ENCODE assay signal across 13 cellular contexts in the genomic region with DNA sequence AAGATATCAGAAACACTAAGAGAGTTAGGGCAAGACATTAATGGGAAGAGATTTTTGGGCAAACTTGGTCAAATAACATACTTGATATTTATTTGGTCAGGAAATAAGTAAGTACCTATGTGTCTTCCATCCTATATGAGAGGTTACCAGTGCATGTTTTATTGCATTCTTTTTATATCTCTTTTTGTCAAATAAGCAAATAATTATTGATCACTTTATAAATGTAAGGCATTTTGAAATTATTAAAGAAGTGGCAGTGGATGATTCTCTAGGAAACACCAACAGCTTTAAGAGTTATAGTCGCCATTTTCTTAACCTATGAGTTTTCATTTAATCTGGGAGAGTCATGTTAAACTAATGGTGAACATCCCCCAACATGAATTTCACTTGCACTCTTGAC.
"Had no signal": no experiment of that assay in that cellular context is flagged by ENCODE, and none has a peak within 500 bp of the region (broad histone marks: within the 10 kb centered on the region; RNA-seq: fewer than 3 reads in every experiment).

No MANE protein-coding gene starts in this region.

- H3K4me1 ChIP-seq: ascending aorta, thyroid gland had no signal

- H3K36me3 Mint-ChIP-seq: activated CD4-positive, alpha-beta memory T cell treated with anti-CD3 and anti-CD28 coated beads for 36 hours; activated naive CD8-positive, alpha-beta T cell treated with anti-CD3 and anti-CD28 coated beads, Interleukin-2, amount 10 ng/mL, durations not matched to agents 7 days and 5 days had no signal

- H3K27ac Mint-ChIP-seq: activated CD4-positive, alpha-beta memory T cell treated with anti-CD3 and anti-CD28 coated beads for 36 hours; activated naive CD8-positive, alpha-beta T cell treated with anti-CD3 and anti-CD28 coated beads, Interleukin-2, amount 10 ng/mL, durations not matched to agents 7 days and 5 days; nephron progenitor cell had no signal

- H3K9me3 ChIP-seq: thyroid gland had no signal

- DNase-seq: activated CD4-positive, alpha-beta memory T cell treated with anti-CD3 and anti-CD28 coated beads for 36 hours; activated CD4-positive, alpha-beta T cell treated with anti-CD3 and anti-CD28 coated beads for 1 hour; activated gamma-delta T cell; activated naive CD8-positive, alpha-beta T cell treated with anti-CD3 and anti-CD28 coated beads, Interleukin-2, amount 10 ng/mL, durations not matched to agents 7 days and 5 days; activated T-cell treated with anti-CD3 and anti-CD28 coated beads, Interleukin-2, amount 50 U/mL, for 48 hours; effector CD8-positive, alpha-beta T cell; nephron progenitor cell; T-helper 9 cell; thyroid gland had no signal

- H3K27me3 ChIP-seq: ascending aorta, cardiac muscle cell, thyroid gland had no signal

- H3K4me3 ChIP-seq: ascending aorta, cardiac muscle cell, lung, thyroid gland had no signal

- H3K36me3 ChIP-seq: ascending aorta, cardiac muscle cell, thyroid gland had no signal

- H3K4me1 Mint-ChIP-seq: activated naive CD8-positive, alpha-beta T cell treated with anti-CD3 and anti-CD28 coated beads, Interleukin-2, amount 10 ng/mL, durations not matched to agents 7 days and 5 days had no signal

- H3K27me3 Mint-ChIP-seq: activated naive CD8-positive, alpha-beta T cell treated with anti-CD3 and anti-CD28 coated beads, Interleukin-2, amount 10 ng/mL, durations not matched to agents 7 days and 5 days had no signal

- H3K9me3 Mint-ChIP-seq: activated naive CD8-positive, alpha-beta T cell treated with anti-CD3 and anti-CD28 coated beads, Interleukin-2, amount 10 ng/mL, durations not matched to agents 7 days and 5 days had no signal

- H3K4me3 Mint-ChIP-seq: activated CD4-positive, alpha-beta memory T cell treated with anti-CD3 and anti-CD28 coated beads for 36 hours; activated naive CD8-positive, alpha-beta T cell treated with anti-CD3 and anti-CD28 coated beads, Interleukin-2, amount 10 ng/mL, durations not matched to agents 7 days and 5 days; nephron progenitor cell had no signal

- H3K27ac ChIP-seq: ascending aorta, cardiac muscle cell, thyroid gland had no signal

- FAIRE-seq: colon had no signal
